Comparison of ENCODE assay signal across 18 cellular contexts in genomic region chr15:95653361-95653805, GRCh38.
"Had no signal": no experiment of that assay in that cellular context is flagged by ENCODE, and none has a peak within 500 bp of the region (broad histone marks: within the 10 kb centered on the region; RNA-seq: fewer than 3 reads in every experiment).

No MANE protein-coding gene starts in this region.

- H3K9me3 ChIP-seq: left ventricle myocardium inferior, prostate gland, right atrium auricular region, upper lobe of left lung had no signal

- H3K4me3 Mint-ChIP-seq: activated B cell treated with CpG ODN at 0.5 μM for 24 hours; activated CD4-positive, alpha-beta memory T cell treated with anti-CD3 and anti-CD28 coated beads, Interleukin-2, amount 10 ng/mL, durations not matched to agents 7 days and 5 days; activated naive CD4-positive, alpha-beta T cell treated with anti-CD3 and anti-CD28 coated beads for 36 hours; activated naive CD8-positive, alpha-beta T cell treated with anti-CD3 and anti-CD28 coated beads, Interleukin-2, amount 50 U/mL, for 24 hours; activated T-cell treated with anti-CD3 and anti-CD28 coated beads, Interleukin-2, amount 50 U/mL, for 24 hours; neural crest cell; stimulated activated naive CD8-positive, alpha-beta T cell treated with anti-CD3 and anti-CD28 coated beads, Interleukin-15, Interleukin-2, amounts not matched to agents 100 ng/mL and 50 ng/mL, for 24 hours had no signal

- H3K27ac Mint-ChIP-seq: activated B cell treated with CpG ODN at 0.5 μM for 24 hours; activated CD4-positive, alpha-beta memory T cell treated with anti-CD3 and anti-CD28 coated beads, Interleukin-2, amount 10 ng/mL, durations not matched to agents 7 days and 5 days; activated naive CD4-positive, alpha-beta T cell treated with anti-CD3 and anti-CD28 coated beads for 36 hours; activated naive CD8-positive, alpha-beta T cell treated with anti-CD3 and anti-CD28 coated beads, Interleukin-2, amount 50 U/mL, for 24 hours; activated T-cell treated with anti-CD3 and anti-CD28 coated beads, Interleukin-2, amount 50 U/mL, for 24 hours; activated T-helper 2 cell treated with anti-CD3 and anti-CD28 coated beads, Interferon-gamma antibody, Interleukin-2, Interleukin-4, amounts not matched to agents 10 μg/mL and 5 μg/mL and 100 μg/mL, durations not matched to agents 14 hours and 24 hours and 36 hours; stimulated activated naive CD8-positive, alpha-beta T cell treated with anti-CD3 and anti-CD28 coated beads, Interleukin-15, Interleukin-2, amounts not matched to agents 100 ng/mL and 50 ng/mL, for 24 hours had no signal

- H3K4me1 ChIP-seq: left ventricle myocardium inferior, prostate gland, right atrium auricular region, upper lobe of left lung had no signal

- H3K4me3 ChIP-seq: coronary artery, left ventricle myocardium inferior, prostate gland, right atrium auricular region, upper lobe of left lung had no signal

- H3K27me3 ChIP-seq: right atrium auricular region, upper lobe of left lung had no signal

- ATAC-seq: activated naive CD8-positive, alpha-beta T cell treated with anti-CD3 and anti-CD28 coated beads, Interleukin-2, amount 50 U/mL, for 24 hours had no signal

- H3K27ac ChIP-seq: coronary artery, prostate gland, right atrium auricular region, upper lobe of left lung had no signal

- H3K4me1 Mint-ChIP-seq: activated B cell treated with CpG ODN at 0.5 μM for 24 hours; activated CD4-positive, alpha-beta memory T cell treated with anti-CD3 and anti-CD28 coated beads, Interleukin-2, amount 10 ng/mL, durations not matched to agents 7 days and 5 days; activated naive CD8-positive, alpha-beta T cell treated with anti-CD3 and anti-CD28 coated beads, Interleukin-2, amount 50 U/mL, for 24 hours; neural crest cell had no signal

- H3K27me3 Mint-ChIP-seq: activated B cell treated with CpG ODN at 0.5 μM for 24 hours; activated CD4-positive, alpha-beta memory T cell treated with anti-CD3 and anti-CD28 coated beads, Interleukin-2, amount 10 ng/mL, durations not matched to agents 7 days and 5 days; activated naive CD8-positive, alpha-beta T cell treated with anti-CD3 and anti-CD28 coated beads, Interleukin-2, amount 50 U/mL, for 24 hours had no signal

- H3K9me3 Mint-ChIP-seq: activated naive CD4-positive, alpha-beta T cell treated with anti-CD3 and anti-CD28 coated beads for 36 hours; activated naive CD8-positive, alpha-beta T cell treated with anti-CD3 and anti-CD28 coated beads, Interleukin-2, amount 50 U/mL, for 24 hours; activated T-cell treated with anti-CD3 and anti-CD28 coated beads, Interleukin-2, amount 50 U/mL, for 24 hours; activated T-helper 2 cell treated with anti-CD3 and anti-CD28 coated beads, Interferon-gamma antibody, Interleukin-2, Interleukin-4, amounts not matched to agents 10 μg/mL and 5 μg/mL and 100 μg/mL, durations not matched to agents 14 hours and 24 hours and 36 hours; stimulated activated naive CD8-positive, alpha-beta T cell treated with anti-CD3 and anti-CD28 coated beads, Interleukin-15, Interleukin-2, amounts not matched to agents 100 ng/mL and 50 ng/mL, for 24 hours had no signal

- DNase-seq: activated B cell treated with CpG ODN at 0.5 μM for 24 hours; activated CD4-positive, alpha-beta memory T cell treated with anti-CD3 and anti-CD28 coated beads, Interleukin-2, amount 10 ng/mL, durations not matched to agents 7 days and 5 days; activated CD4-positive, alpha-beta T cell treated with anti-CD3 and anti-CD28 coated beads for 48 hours; activated naive CD4-positive, alpha-beta T cell treated with anti-CD3 and anti-CD28 coated beads for 36 hours; activated naive CD8-positive, alpha-beta T cell treated with anti-CD3 and anti-CD28 coated beads, Interleukin-2, amount 50 U/mL, for 24 hours; activated T-cell treated with anti-CD3 and anti-CD28 coated beads, Interleukin-2, amount 50 U/mL, for 24 hours; aorta; left ventricle myocardium inferior; mammary epithelial cell; midbrain; SW 1271; upper lobe of left lung had no signal

- H3K36me3 ChIP-seq: left ventricle myocardium inferior, prostate gland, right atrium auricular region, upper lobe of left lung had no signal
